ENCODE assay signal across 14 cellular contexts in genomic region chr2:10126627-10127026, GRCh38. TPM values are rescaled to one million over a fixed set of nuclear protein-coding genes. Genes with fewer than 3 reads are reported as not detected.
DNase-seq lines count a peak whose midpoint lies in the region; ATAC-seq and TF ChIP-seq lines count a peak whose summit lies in the region.
"Had no signal": no experiment of that assay in that cellular context is flagged by ENCODE, and none has a peak within 500 bp of the region (broad histone marks: within the 10 kb centered on the region; RNA-seq: fewer than 3 reads in every experiment).

No MANE protein-coding gene starts in this region.

- ATAC-seq in activated CD8-positive, alpha-beta memory T cell treated with anti-CD3 and anti-CD28 coated beads, Interleukin-2, amount 10 ng/mL, durations not matched to agents 7 days and 5 days, result no peak
- ATAC-seq in HG03039 (IDR thresholded peaks at IDR 0.05; ENCODE audit: unreplicated experiment), result no peak
- ATAC-seq: stimulated activated memory B cell treated with anti-CD40 and anti-IgM and Interleukin-4, amounts not matched to agents 10 μg/mL and 1 μg/mL and 100 μg/mL, for 72 hours had no signal

- H3K27ac Mint-ChIP-seq in activated CD8-positive, alpha-beta memory T cell treated with anti-CD3 and anti-CD28 coated beads, Interleukin-2, amount 10 ng/mL, durations not matched to agents 7 days and 5 days, result peak overlapping the region; percentile 73
- peak overlapping the region in 3 of 5 experiments; percentile 36 to 63 (median 59) for H3K27ac Mint-ChIP-seq in brain
- peak overlapping the region; percentile 5 for H3K27ac Mint-ChIP-seq in progenitor cell of endocrine pancreas
- H3K27ac Mint-ChIP-seq: stimulated activated memory B cell treated with anti-CD40 and anti-IgM and Interleukin-4, amounts not matched to agents 10 μg/mL and 1 μg/mL and 100 μg/mL, for 72 hours had no signal

- H3K9me3 Mint-ChIP-seq in activated CD8-positive, alpha-beta memory T cell treated with anti-CD3 and anti-CD28 coated beads, Interleukin-2, amount 10 ng/mL, durations not matched to agents 7 days and 5 days (ENCODE audit: low read depth), result no peaks in the 10 kb centered on the region
- H3K9me3 Mint-ChIP-seq in brain (no peaks in the 10 kb centered on the region), progenitor cell of endocrine pancreas (ENCODE audit: low read depth) (no peaks in the 10 kb centered on the region)
- H3K9me3 Mint-ChIP-seq: stimulated activated memory B cell treated with anti-CD40 and anti-IgM and Interleukin-4, amounts not matched to agents 10 μg/mL and 1 μg/mL and 100 μg/mL, for 72 hours had no signal

- H3K27me3 Mint-ChIP-seq in activated CD8-positive, alpha-beta memory T cell treated with anti-CD3 and anti-CD28 coated beads, Interleukin-2, amount 10 ng/mL, durations not matched to agents 7 days and 5 days, result no peaks in the 10 kb centered on the region
- H3K27me3 Mint-ChIP-seq in brain (peaks cover 8% of the 10 kb centered on the region), progenitor cell of endocrine pancreas (peaks cover 3% of the 10 kb centered on the region)

- CTCF ChIA-PET in activated CD8-positive, alpha-beta memory T cell treated with anti-CD3 and anti-CD28 coated beads, Interleukin-2, amount 10 ng/mL, durations not matched to agents 7 days and 5 days (lab: Charles Lee), result interaction anchor here (1.2 to 7.9 kb wide), 6 partner anchors 16 to 541 kb away, joined by 3 to 86 read pairs (median 8); no protein-coding TSS in a partner anchor

- TF ChIP-seq CTCF in brain (conservative IDR thresholded peaks at IDR 0.05) (no peak), progenitor cell of endocrine pancreas (IDR thresholded peaks at IDR 0.05; ENCODE audit: unreplicated experiment) (no peak)

- H3K4me3 Mint-ChIP-seq in activated CD8-positive, alpha-beta memory T cell treated with anti-CD3 and anti-CD28 coated beads, Interleukin-2, amount 10 ng/mL, durations not matched to agents 7 days and 5 days, result peak overlapping the region; percentile 97
- H3K4me3 Mint-ChIP-seq in brain (peak overlapping the region in 1 of 5 experiments; percentile 24), progenitor cell of endocrine pancreas (ENCODE audit: low read depth) (no peak overlapping the region)
- H3K4me3 Mint-ChIP-seq: stimulated activated memory B cell treated with anti-CD40 and anti-IgM and Interleukin-4, amounts not matched to agents 10 μg/mL and 1 μg/mL and 100 μg/mL, for 72 hours had no signal

- no peak overlapping the region for H3K27ac ChIP-seq in substantia nigra (ENCODE audit: low read depth, low read length, poor library complexity, severe bottlenecking)

- no peak for DNase-seq in activated CD8-positive, alpha-beta memory T cell treated with anti-CD3 and anti-CD28 coated beads, Interleukin-2, amount 10 ng/mL, durations not matched to agents 7 days and 5 days
- DNase-seq in activated CD8-positive, alpha-beta memory T cell treated with anti-CD3 and anti-CD28 coated beads, Interleukin-2, amount 50 U/mL, for 4 hours, result no peak
- DNase-seq in progenitor cell of endocrine pancreas (ENCODE audit: low spot score, unreplicated experiment) (no peak), substantia nigra (lab: John Stamatoyannopoulos, UW) (no peak), occipital lobe (lab: John Stamatoyannopoulos, UW) (no peak)
- DNase-seq: amniotic stem cell; foreskin melanocyte; islet precursor cell; NCI-H1930; stimulated activated CD4-positive, alpha-beta T cell treated with anti-CD3 and anti-CD28 coated beads, Interleukin-4, amount 100 ng/mL, for 1 hour had no signal

- peaks cover 62% of the 10 kb centered on the region for H3K4me1 Mint-ChIP-seq in activated CD8-positive, alpha-beta memory T cell treated with anti-CD3 and anti-CD28 coated beads, Interleukin-2, amount 10 ng/mL, durations not matched to agents 7 days and 5 days
- H3K4me1 Mint-ChIP-seq in brain, result peaks cover 70% of the 10 kb centered on the region
- peaks cover 24% of the 10 kb centered on the region for H3K4me1 Mint-ChIP-seq in progenitor cell of endocrine pancreas (ENCODE audit: low read depth)

- peaks cover 84% of the 10 kb centered on the region for H3K36me3 Mint-ChIP-seq in activated CD8-positive, alpha-beta memory T cell treated with anti-CD3 and anti-CD28 coated beads, Interleukin-2, amount 10 ng/mL, durations not matched to agents 7 days and 5 days
- H3K36me3 Mint-ChIP-seq in brain (peaks cover 4% of the 10 kb centered on the region), progenitor cell of endocrine pancreas (ENCODE audit: insufficient read depth) (peaks cover 13% of the 10 kb centered on the region)

TF ChIP-seq in PFSK-1, 5 proteins besides CTCF, POLR2A, EP300 and RAD21:
- TF ChIP-seq POLR2AphosphoS5 (IDR thresholded peaks at IDR 0.05; ENCODE audit: low read depth, low read length) (0 out of 2 replicates have a peak, but pooled peaks have one; percentile 17), REST (IDR thresholded peaks at IDR 0.05; ENCODE audit: insufficient read depth in 1 of 2, low read depth in 2 of 2, low read length in 2 of 2) (no peak), FOXP2 (optimal IDR thresholded peaks at IDR 0.05; ENCODE audit: borderline replicate concordance, extremely low read depth, extremely low read length, insufficient read depth) (no peak)

RNA-seq across cellular contexts. Expression of gene RRM2, which starts 4.1 kb away (rescaled TPM):
- total RNA-seq in activated CD8-positive, alpha-beta memory T cell treated with anti-CD3 and anti-CD28 coated beads, Interleukin-2, amount 10 ng/mL, durations not matched to agents 7 days and 5 days, result 100 to 1,000 TPM; 506 to 648 TPM
- 55.8 TPM for polyA plus RNA-seq in PFSK-1 (2012; ENCODE audit: insufficient read length, low read depth)
- 45.9 TPM for polyA plus RNA-seq in brain (ENCODE audit: insufficient read depth, low read depth, low replicate concordance)
- 70.3 and 79.8 TPM in 2 replicates for total RNA-seq in progenitor cell of endocrine pancreas
- 4.8 TPM for total RNA-seq in occipital lobe

RNA-seq across cellular contexts. Expression of gene CYS1, which starts 46.4 kb away (rescaled TPM):
- total RNA-seq in activated CD8-positive, alpha-beta memory T cell treated with anti-CD3 and anti-CD28 coated beads, Interleukin-2, amount 10 ng/mL, durations not matched to agents 7 days and 5 days, result under 1 TPM in 1 of 2 experiments, not detected in 1; 0.75 TPM
- polyA plus RNA-seq in PFSK-1 (2012; ENCODE audit: insufficient read length, low read depth), result 3.9 TPM
- 1.7 TPM for polyA plus RNA-seq in brain (ENCODE audit: insufficient read depth, low read depth, low replicate concordance)
- total RNA-seq in progenitor cell of endocrine pancreas, result 2.3 and 2.5 TPM in 2 replicates
- 2.0 TPM for total RNA-seq in occipital lobe

Comparison
In these comparisons a context has a peak if more than half of its experiments do, and no peak if none do; other contexts are left out.
1. H3K27ac Mint-ChIP-seq: peak in every context shown above with its lines; median percentile 73 in activated CD8-positive, alpha-beta memory T cell treated with anti-CD3 and anti-CD28 coated beads, Interleukin-2, amount 10 ng/mL, durations not matched to agents 7 days and 5 days; 59 in brain; 5 in progenitor cell of endocrine pancreas.
2. RNA of gene RRM2, which starts 4.1 kb away (total RNA-seq): 506 to 648 TPM in activated CD8-positive, alpha-beta memory T cell treated with anti-CD3 and anti-CD28 coated beads, Interleukin-2, amount 10 ng/mL, durations not matched to agents 7 days and 5 days and 70.3 to 79.8 TPM in progenitor cell of endocrine pancreas; 4.8 TPM in occipital lobe (single experiment); every median in the first group is over 10 times any median in the second.